In genomic region chr12:79045149-79045691, GRCh38 we compare ENCODE assay signal across 2 cellular contexts.
TF ChIP-seq lines count a peak whose summit lies in the region.
"Not testable (repeated sequence)": the region's sequence is repeated elsewhere in the genome, so short reads cannot be mapped to it uniquely, and the experiment has no call there.

No MANE protein-coding gene starts in this region.

TF ChIP-seq in HEK293T, 16 proteins besides CTCF, POLR2A, EP300 and RAD21:
- peak; percentile 73 for TF ChIP-seq PKNOX1 (IDR thresholded peaks at IDR 0.05)
- TF ChIP-seq L3MBTL2 (conservative IDR thresholded peaks at IDR 0.05), result peak; percentile 71
- peak; percentile 51 for TF ChIP-seq NFRKB (IDR thresholded peaks at IDR 0.05)

TF ChIP-seq in HepG2, 621 proteins besides CTCF, POLR2A, EP300 and RAD21 (continued from another document):
- peak; percentile 92 for TF ChIP-seq ZNF281 (CRISPR knock-in tag; IDR thresholded peaks at IDR 0.05; ENCODE audit: borderline replicate concordance)
- TF ChIP-seq FOXA3 (CRISPR knock-in tag; IDR thresholded peaks at IDR 0.05), result peak; percentile 55
- peak; percentile 33; the same call in 1 of the 2 replicates for TF ChIP-seq ZGPAT (CRISPR knock-in tag; IDR thresholded peaks at IDR 0.05)
- TF ChIP-seq TFDP2 (CRISPR knock-in tag; IDR thresholded peaks at IDR 0.05), result 0 out of 2 replicates have a peak, but pooled peaks have one; percentile 24
- peak; percentile 38; the same call in 1 of the 2 replicates for TF ChIP-seq ARID5B (CRISPR knock-in tag; IDR thresholded peaks at IDR 0.05)
- TF ChIP-seq HOXA3 (CRISPR knock-in tag; IDR thresholded peaks at IDR 0.05), result 0 out of 2 replicates have a peak, but pooled peaks have one; percentile 43
- TF ChIP-seq ZNF687 (CRISPR knock-in tag; IDR thresholded peaks at IDR 0.05), result 0 out of 2 replicates have a peak, but pooled peaks have one; percentile 12
- not testable (repeated sequence) for TF ChIP-seq FOXA1 (IDR thresholded peaks at IDR 0.05)
- peak; percentile 76 for TF ChIP-seq FOXA1 (CRISPR knock-in tag; IDR thresholded peaks at IDR 0.05)
